11 cellular contexts compared by ENCODE assay signal in genomic region chr22:37547249-37547741, GRCh38. TPM values are rescaled to one million over a fixed set of nuclear protein-coding genes. Genes with fewer than 3 reads are reported as not detected.
A peak's percentile ranks its signal among the peaks of the same experiment; 100 is the strongest.
DNase-seq lines count a peak whose midpoint lies in the region; ATAC-seq and TF ChIP-seq lines count a peak whose summit lies in the region.
"Had no signal": no experiment of that assay in that cellular context is flagged by ENCODE, and none has a peak within 500 bp of the region (broad histone marks: within the 10 kb centered on the region; RNA-seq: fewer than 3 reads in every experiment).

No MANE protein-coding gene starts in this region.

- no peaks in the 10 kb centered on the region for H3K36me3 ChIP-seq in adrenal gland (replicated peaks in 1 of 2)
- no peaks in the 10 kb centered on the region for H3K36me3 ChIP-seq in fibroblast of lung (ENCODE audit: control insufficient read depth, insufficient read depth, low read length)
- H3K36me3 ChIP-seq in tibial nerve = no peaks in the 10 kb centered on the region

- H3K27me3 ChIP-seq in adrenal gland = no peaks in the 10 kb centered on the region
- H3K27me3 ChIP-seq in fibroblast of lung (ENCODE audit: control insufficient read depth, insufficient read depth, low read length) = no peaks in the 10 kb centered on the region
- no peaks in the 10 kb centered on the region for H3K27me3 ChIP-seq in tibial nerve

- peaks cover 43% of the 10 kb centered on the region for H3K4me1 Mint-ChIP-seq in neural crest cell

- WGBS in adrenal gland, 4 donors = 19 to 42% (median 30%) methylated on average over 7 to 9 of the region's 9 CpGs
- 37 to 40% methylated on average over 9 of the region's 9 CpGs for WGBS in tibial nerve, 2 donors

- TF ChIP-seq EP300 in tibial nerve (IDR thresholded peaks at IDR 0.05) = peak in 1 of 2 donors; percentile 44

- H3K27me3 Mint-ChIP-seq in neural crest cell (ENCODE audit: low read depth) = no peaks in the 10 kb centered on the region

- intact Hi-C loops in adrenal gland (cut with DNase I) = loop anchor here in 1 of 2 donors (5.0 kb wide), 1 partner anchor 45 kb away; no protein-coding TSS in a partner anchor

- peak overlapping the region; percentile 89 for H3K27ac Mint-ChIP-seq in neural crest cell (ENCODE audit: unreplicated experiment)
- H3K27ac Mint-ChIP-seq: activated T-helper 1 cell treated with anti-CD3 and anti-CD28 coated beads, Interleukin-12 subunit alpha, Interleukin-12 subunit beta, Interleukin-2, Interleukin-4 antibody, amounts not matched to agents 30 ng/mL and 10 ng/mL and 1 ng/mL, durations not matched to agents 14 hours and 24 hours and 36 hours had no signal

- H3K4me1 ChIP-seq in adrenal gland (replicated peaks in 1 of 2) (peaks cover 37 to 58% of the 10 kb centered on the region in 2 donors), fibroblast of lung (ENCODE audit: control insufficient read depth, extremely low read depth, insufficient read depth, low read length) (peaks cover 25% of the 10 kb centered on the region), tibial nerve (peaks cover 5 to 73% (median 55%) of the 10 kb centered on the region in 4 donors)

- no peaks in the 10 kb centered on the region for H3K36me3 Mint-ChIP-seq in neural crest cell (ENCODE audit: low read depth)

- H3K9me3 ChIP-seq in adrenal gland (replicated peaks in 1 of 3) (no peaks in the 10 kb centered on the region), fibroblast of lung (ENCODE audit: control insufficient read depth, insufficient read depth, low read depth, low read length) (no peaks in the 10 kb centered on the region), tibial nerve (no peaks in the 10 kb centered on the region)

- H3K27ac ChIP-seq in adrenal gland (peak overlapping the region; percentile 92 to 97 (median 97)), fibroblast of lung (ENCODE audit: insufficient read depth, low read length) (peak overlapping the region; percentile 82), tibial nerve (peak overlapping the region; percentile 85 to 95 (median 90))

- H3K79me2 ChIP-seq in fibroblast of lung (ENCODE audit: control insufficient read depth, insufficient read depth, low read length) = no peaks in the 10 kb centered on the region

- H2AFZ ChIP-seq in fibroblast of lung (ENCODE audit: low read length) = peak overlapping the region; percentile 2

- H3K4me2 ChIP-seq in fibroblast of lung (ENCODE audit: extremely low read depth, insufficient read depth, low read length) = no peak overlapping the region

- H3K4me3 ChIP-seq in adrenal gland = no peak overlapping the region
- H3K4me3 ChIP-seq in fibroblast of lung (replicated peaks in 1 of 4; ENCODE audit: control extremely low read depth in 1 of 4, insufficient read depth in 1 of 4, low read depth in 3 of 4, low read length in 4 of 4) = no peak overlapping the region
- H3K4me3 ChIP-seq in tibial nerve = no peak overlapping the region

- peak in 1 of 7 donors; percentile 31 for DNase-seq in adrenal gland
- DNase-seq in fibroblast of lung (ENCODE audit: low read depth in 2 of 2) = peak in 1 of 2 donors; percentile 42
- no peak for DNase-seq in neural crest cell (ENCODE audit: low read depth, low spot score)
- DNase-seq in tibial nerve (ENCODE audit: low spot score in 2 of 2) = no peak
- no peak for DNase-seq in NCI-H82 (lab: John Stamatoyannopoulos, UW)
- no peak for DNase-seq in kidney tubule cell (ENCODE audit: low spot score)
- DNase-seq in left lobe of liver (ENCODE audit: low spot score) = no peak
- DNase-seq: effector CD4-positive, alpha-beta T cell; HCEC 1CT; islet precursor cell had no signal

- TF ChIP-seq POLR2A in adrenal gland (IDR thresholded peaks at IDR 0.05) = no peak
- no peak for TF ChIP-seq POLR2A in tibial nerve (IDR thresholded peaks at IDR 0.05)

- no peak overlapping the region for H3K9ac ChIP-seq in fibroblast of lung (ENCODE audit: insufficient read depth, low read length)

- no peak overlapping the region for H3K4me3 Mint-ChIP-seq in neural crest cell
- H3K4me3 Mint-ChIP-seq: activated T-helper 1 cell treated with anti-CD3 and anti-CD28 coated beads, Interleukin-12 subunit alpha, Interleukin-12 subunit beta, Interleukin-2, Interleukin-4 antibody, amounts not matched to agents 30 ng/mL and 10 ng/mL and 1 ng/mL, durations not matched to agents 14 hours and 24 hours and 36 hours had no signal

- ATAC-seq in left lobe of liver = no peak

- H4K20me1 ChIP-seq in fibroblast of lung (ENCODE audit: control insufficient read depth, extremely low read depth, insufficient read depth, low read length) = no peaks in the 10 kb centered on the region

- H3K9me3 Mint-ChIP-seq in neural crest cell = no peaks in the 10 kb centered on the region
- H3K9me3 Mint-ChIP-seq: activated T-helper 1 cell treated with anti-CD3 and anti-CD28 coated beads, Interleukin-12 subunit alpha, Interleukin-12 subunit beta, Interleukin-2, Interleukin-4 antibody, amounts not matched to agents 30 ng/mL and 10 ng/mL and 1 ng/mL, durations not matched to agents 14 hours and 24 hours and 36 hours had no signal

- TF ChIP-seq CTCF in adrenal gland (IDR thresholded peaks at IDR 0.05) = no peak
- TF ChIP-seq CTCF in fibroblast of lung (conservative IDR thresholded peaks at IDR 0.05 in 1 of 2, IDR thresholded peaks at IDR 0.05 in 1 of 2; ENCODE audit: low read depth in 1 of 2, low read length in 2 of 2) = no peak
- no peak for TF ChIP-seq CTCF in neural crest cell (conservative IDR thresholded peaks at IDR 0.05)
- no peak for TF ChIP-seq CTCF in tibial nerve (IDR thresholded peaks at IDR 0.05)

RNA-seq across cellular contexts. Expression of gene CDC42EP1, which starts 13.0 kb away (rescaled TPM):
- 100 to 1,000 TPM in 5 of 8 donors, 10 to 100 TPM in 3; 74.4 to 159 (median 125) TPM for total RNA-seq in adrenal gland
- 10 to 100 TPM; 19.7 to 65.1 (median 39.5) TPM for polyA plus RNA-seq in adrenal gland
- total RNA-seq in fibroblast of lung = 11.8 and 17.2 TPM in 2 replicates
- polyA plus RNA-seq in fibroblast of lung = 10.4 and 10.6 TPM in 2 replicates
- polyA plus RNA-seq in fibroblast of lung (2012) = 63.6 and 69.7 TPM in 2 replicates
- 72.6 and 80.2 TPM in 2 replicates for polyA minus RNA-seq in fibroblast of lung (ENCODE audit: low replicate concordance)
- 22.6 and 26.1 TPM in 2 replicates for total RNA-seq in neural crest cell
- total RNA-seq in tibial nerve = 10 to 100 TPM; 28.4 to 53.4 (median 33.4) TPM
- total RNA-seq in left lobe of liver = 38.9 TPM

RNA-seq across cellular contexts. Expression of gene CARD10, which starts 28.1 kb away (rescaled TPM):
- total RNA-seq in adrenal gland = 10 to 100 TPM; 14.0 to 34.2 (median 20.9) TPM
- 10 to 100 TPM in 2 of 3 donors, 1 to 10 TPM in 1; 4.7 to 24.4 (median 17.4) TPM for polyA plus RNA-seq in adrenal gland
- total RNA-seq in fibroblast of lung = 1.3 and 2.3 TPM in 2 replicates
- 1.6 and 2.7 TPM in 2 replicates for polyA plus RNA-seq in fibroblast of lung
- 3.1 and 5.4 TPM in 2 replicates for polyA plus RNA-seq in fibroblast of lung (2012)
- polyA minus RNA-seq in fibroblast of lung (ENCODE audit: low replicate concordance) = 4.0 and 10.5 TPM in 2 replicates
- total RNA-seq in neural crest cell = 7.0 and 7.3 TPM in 2 replicates
- 10 to 100 TPM; 12.5 to 21.6 (median 17.0) TPM for total RNA-seq in tibial nerve
- total RNA-seq in left lobe of liver = 22.4 TPM
- total RNA-seq: activated T-helper 1 cell treated with anti-CD3 and anti-CD28 coated beads, Interleukin-12 subunit alpha, Interleukin-12 subunit beta, Interleukin-2, Interleukin-4 antibody, amounts not matched to agents 30 ng/mL and 10 ng/mL and 1 ng/mL, durations not matched to agents 14 hours and 24 hours and 36 hours had no signal

RNA-seq across cellular contexts. Expression of gene LGALS2, which starts 32.6 kb away (rescaled TPM):
- total RNA-seq in adrenal gland (under 1 TPM in 1 of 8 donors, not detected in 7; 0.42 TPM), fibroblast of lung (not detected in 2 replicates), neural crest cell (not detected in 2 replicates), tibial nerve (not detected), left lobe of liver (0.65 TPM)
- polyA plus RNA-seq in adrenal gland (1 to 10 TPM in 1 of 3 donors, under 1 TPM in 2; 0.42 to 1.4 (median 0.47) TPM), fibroblast of lung (0.19 TPM in 1 of 2 replicates, not detected in the other)
- polyA plus RNA-seq in fibroblast of lung (2012) = not detected in 2 replicates
- not detected in 2 replicates for polyA minus RNA-seq in fibroblast of lung (ENCODE audit: low replicate concordance)
- total RNA-seq: activated T-helper 1 cell treated with anti-CD3 and anti-CD28 coated beads, Interleukin-12 subunit alpha, Interleukin-12 subunit beta, Interleukin-2, Interleukin-4 antibody, amounts not matched to agents 30 ng/mL and 10 ng/mL and 1 ng/mL, durations not matched to agents 14 hours and 24 hours and 36 hours had no signal
